Comparison of ENCODE assay signal across 23 cellular contexts in the genomic region with DNA sequence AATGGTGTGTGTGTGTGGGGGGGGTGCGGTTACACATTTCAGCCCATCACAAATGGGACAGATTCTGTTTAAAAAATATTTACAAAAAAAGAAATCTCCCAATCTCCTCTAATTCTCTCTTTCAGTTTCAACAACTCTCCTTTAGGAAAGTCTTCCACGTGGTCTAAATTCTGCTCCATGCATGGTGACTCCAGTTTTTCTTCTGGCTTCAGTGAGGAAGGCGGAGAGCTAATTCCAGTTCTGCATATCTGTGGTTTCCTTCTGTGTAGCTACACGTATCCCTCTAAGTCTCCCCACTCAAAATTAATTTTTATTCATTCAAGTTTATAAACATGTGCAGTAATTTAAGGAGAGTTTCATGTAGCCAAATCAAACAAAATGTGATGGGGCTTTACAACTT.
DNase-seq lines count a peak whose midpoint lies in the region; ATAC-seq lines count a peak whose summit lies in the region.
"Had no signal": no experiment of that assay in that cellular context is flagged by ENCODE, and none has a peak within 500 bp of the region (broad histone marks: within the 10 kb centered on the region; RNA-seq: fewer than 3 reads in every experiment).

No MANE protein-coding gene starts in this region.

- no peaks in the 10 kb centered on the region for H3K9me3 Mint-ChIP-seq in activated naive CD4-positive, alpha-beta T cell treated with anti-CD3 and anti-CD28 coated beads, Interleukin-2, amount 10 ng/mL, durations not matched to agents 7 days and 5 days

- no peaks in the 10 kb centered on the region for H3K9me3 ChIP-seq in adipocyte (ENCODE audit: control insufficient read depth, low read length)
- H3K9me3 ChIP-seq: BLaER1 had no signal

- no peak overlapping the region for H3K4me3 ChIP-seq in adipocyte (ENCODE audit: low read length)
- H3K4me3 ChIP-seq: BLaER1, SK-N-MC had no signal

- H3K27ac Mint-ChIP-seq in activated naive CD4-positive, alpha-beta T cell treated with anti-CD3 and anti-CD28 coated beads, Interleukin-2, amount 10 ng/mL, durations not matched to agents 7 days and 5 days = no peak overlapping the region
- H3K27ac Mint-ChIP-seq: CD4-positive, CD25-positive, alpha-beta regulatory T cell had no signal

- H3K36me3 ChIP-seq in adipocyte (ENCODE audit: control insufficient read depth, insufficient read depth, low read length, severe bottlenecking) = no peaks in the 10 kb centered on the region
- H3K36me3 ChIP-seq: BLaER1 had no signal

- H3K4me1 ChIP-seq in adipocyte (ENCODE audit: control insufficient read depth, insufficient read depth, low read length) = no peaks in the 10 kb centered on the region
- H3K4me1 ChIP-seq: BLaER1 had no signal

- no peak overlapping the region for H3K4me3 Mint-ChIP-seq in activated naive CD4-positive, alpha-beta T cell treated with anti-CD3 and anti-CD28 coated beads, Interleukin-2, amount 10 ng/mL, durations not matched to agents 7 days and 5 days
- H3K4me3 Mint-ChIP-seq: CD4-positive, CD25-positive, alpha-beta regulatory T cell had no signal

- intact Hi-C loops in sciatic nerve (cut with DNase I) = no loop called here

- peak; percentile 53 for ATAC-seq in sciatic nerve
- no peak for ATAC-seq in GM21423 (IDR thresholded peaks at IDR 0.05; ENCODE audit: unreplicated experiment)
- ATAC-seq: HCT116 had no signal

- H3K9ac ChIP-seq in adipocyte (ENCODE audit: low read length) = no peak overlapping the region
- H3K9ac ChIP-seq: BLaER1 had no signal

- DNase-seq in AG20443 (ENCODE audit: low spot score) (peak; percentile 37), adipocyte (ENCODE audit: low read depth) (peak; percentile 70), fibroblast of peridontal ligament (ENCODE audit: extremely low read depth) (peak; percentile 55), sciatic nerve (ENCODE audit: low spot score) (no peak), COR-L47 (lab: John Stamatoyannopoulos, UW) (no peak), NCI-H2029 treated with DMSO at 0.1 percent for 48 hours (lab: John Stamatoyannopoulos, UW) (no peak)
- DNase-seq in activated naive CD4-positive, alpha-beta T cell treated with anti-CD3 and anti-CD28 coated beads, Interleukin-2, amount 10 ng/mL, durations not matched to agents 7 days and 5 days = no peak
- DNase-seq: CD4-positive, CD25-positive, alpha-beta regulatory T cell; GF-D8; Karpas-422; MV-4-11; NCI-H1105; NCI-H1436 treated with DMSO at 0.1 percent for 48 hours; NCI-H187 treated with DMSO at 0.1 percent for 48 hours; NCI-H2107; NCI-H446; NCI-H524 treated with DMSO at 0.1 percent for 48 hours; NCI-H774; SIG-M5 had no signal

- no peaks in the 10 kb centered on the region for H3K27me3 ChIP-seq in adipocyte (replicated peaks; ENCODE audit: control insufficient read depth, insufficient read depth, low read length)
- H3K27me3 ChIP-seq: BLaER1 had no signal

- H3K36me3 Mint-ChIP-seq in activated naive CD4-positive, alpha-beta T cell treated with anti-CD3 and anti-CD28 coated beads, Interleukin-2, amount 10 ng/mL, durations not matched to agents 7 days and 5 days = no peaks in the 10 kb centered on the region
- H3K36me3 Mint-ChIP-seq: CD4-positive, CD25-positive, alpha-beta regulatory T cell had no signal

- CTCF ChIA-PET in activated naive CD4-positive, alpha-beta T cell treated with anti-CD3 and anti-CD28 coated beads, Interleukin-2, amount 10 ng/mL, durations not matched to agents 7 days and 5 days (lab: Charles Lee) = no interaction called here

- no peaks in the 10 kb centered on the region for H3K4me1 Mint-ChIP-seq in activated naive CD4-positive, alpha-beta T cell treated with anti-CD3 and anti-CD28 coated beads, Interleukin-2, amount 10 ng/mL, durations not matched to agents 7 days and 5 days
- H3K4me1 Mint-ChIP-seq: CD4-positive, CD25-positive, alpha-beta regulatory T cell had no signal

- peaks cover 9% of the 10 kb centered on the region for H3K27me3 Mint-ChIP-seq in activated naive CD4-positive, alpha-beta T cell treated with anti-CD3 and anti-CD28 coated beads, Interleukin-2, amount 10 ng/mL, durations not matched to agents 7 days and 5 days

Comparison
In these comparisons a context has a peak if more than half of its experiments do, and no peak if none do; other contexts are left out.
1. DNase-seq: peak in AG20443 (single experiment), adipocyte (single experiment) and fibroblast of peridontal ligament (single experiment); none in sciatic nerve (single experiment), activated naive CD4-positive, alpha-beta T cell treated with anti-CD3 and anti-CD28 coated beads, Interleukin-2, amount 10 ng/mL, durations not matched to agents 7 days and 5 days (single experiment), COR-L47 (single experiment) and NCI-H2029 treated with DMSO at 0.1 percent for 48 hours (single experiment).